In genomic region chrX:110414679-110415439, GRCh38 we compare ENCODE assay signal across 10 cellular contexts. TPM values are rescaled to one million over a fixed set of nuclear protein-coding genes. Genes with fewer than 3 reads are reported as not detected.
DNase-seq lines count a peak whose midpoint lies in the region; ATAC-seq, FAIRE-seq and TF ChIP-seq lines count a peak whose summit lies in the region.
"Had no signal": no experiment of that assay in that cellular context is flagged by ENCODE, and none has a peak within 500 bp of the region (broad histone marks: within the 10 kb centered on the region; RNA-seq: fewer than 3 reads in every experiment).

No MANE protein-coding gene starts in this region.

- no peaks in the 10 kb centered on the region for H3K79me2 ChIP-seq in astrocyte (ENCODE audit: insufficient read depth, low read length)

- peak overlapping the region; percentile 70 for H3K9ac ChIP-seq in astrocyte (ENCODE audit: low read length)

- H3K27me3 ChIP-seq in astrocyte (ENCODE audit: insufficient read depth, low read length), result no peaks in the 10 kb centered on the region

- H3K4me1 Mint-ChIP-seq in astrocyte (ENCODE audit: low read depth, unreplicated experiment), result peaks cover 29% of the 10 kb centered on the region

- H4K20me1 ChIP-seq in astrocyte (ENCODE audit: insufficient read depth, low read length), result no peaks in the 10 kb centered on the region

- DNase-seq in ELR (ENCODE audit: low read depth), result peak; percentile 62
- DNase-seq in astrocyte (ENCODE audit: low read depth), result peak; percentile 79
- no peak for DNase-seq in NCI-H510A treated with DMSO at 0.1 percent for 48 hours (lab: John Stamatoyannopoulos, UW)
- no peak for DNase-seq in HK-2 (ENCODE audit: unreplicated experiment)
- no peak for DNase-seq in NCI-H774 (lab: John Stamatoyannopoulos, UW)
- DNase-seq in MV-4-11 (lab: John Stamatoyannopoulos, UW), result no peak
- DNase-seq: CD4-positive, alpha-beta memory T cell; NCI-H748 treated with DMSO at 0.1 percent for 48 hours had no signal

- H3K9me3 Mint-ChIP-seq in astrocyte (ENCODE audit: unreplicated experiment), result no peaks in the 10 kb centered on the region
- H3K9me3 Mint-ChIP-seq: CD4-positive, alpha-beta memory T cell had no signal

- no peaks in the 10 kb centered on the region for H3K36me3 Mint-ChIP-seq in astrocyte (ENCODE audit: low read depth, unreplicated experiment)
- H3K36me3 Mint-ChIP-seq: CD4-positive, alpha-beta memory T cell had no signal

- ATAC-seq in GM19463 (IDR thresholded peaks at IDR 0.05; ENCODE audit: unreplicated experiment), result peak; percentile 59
- peak; percentile 68 for ATAC-seq in HG03066 (IDR thresholded peaks at IDR 0.05; ENCODE audit: low read depth, unreplicated experiment)

- H3K27ac ChIP-seq in astrocyte (ENCODE audit: low read depth, low read length), result peak overlapping the region; percentile 93

- H2AFZ ChIP-seq in astrocyte (ENCODE audit: low read depth, low read length), result no peak overlapping the region

- peak overlapping the region; percentile 75 for H3K27ac Mint-ChIP-seq in astrocyte (ENCODE audit: unreplicated experiment)

- no peak overlapping the region for H3K4me3 Mint-ChIP-seq in astrocyte (ENCODE audit: unreplicated experiment)
- H3K4me3 Mint-ChIP-seq: CD4-positive, alpha-beta memory T cell had no signal

- H3K4me3 ChIP-seq in astrocyte (ENCODE audit: insufficient read depth, low read depth, low read length), result no peak overlapping the region

- peaks cover 56% of the 10 kb centered on the region for H3K4me1 ChIP-seq in astrocyte (ENCODE audit: insufficient read depth, low read length)

- H3K4me2 ChIP-seq in astrocyte (ENCODE audit: low read length), result peak overlapping the region; percentile 74

- H3K9me3 ChIP-seq in astrocyte (ENCODE audit: insufficient read depth, low read depth, low read length), result no peaks in the 10 kb centered on the region

- H3K36me3 ChIP-seq in astrocyte (ENCODE audit: insufficient read depth, low read length), result no peaks in the 10 kb centered on the region

- no peaks in the 10 kb centered on the region for H3K27me3 Mint-ChIP-seq in astrocyte (ENCODE audit: low read depth, unreplicated experiment)

- no peak for FAIRE-seq in astrocyte (lab: Jason Lieb, UNC)

- no peak for TF ChIP-seq CTCF in astrocyte (IDR thresholded peaks at IDR 0.05; ENCODE audit: insufficient read depth, low read depth, low read length)

RNA-seq across cellular contexts. Expression of gene RTL9, which starts 56.2 kb away (rescaled TPM):
- total RNA-seq in astrocyte, result 0.91 and 0.94 TPM in 2 replicates
- total RNA-seq: CD4-positive, alpha-beta memory T cell had no signal

Comparison
In these comparisons a context has a peak if more than half of its experiments do, and no peak if none do; other contexts are left out.
1. DNase-seq: peak in ELR (single experiment) and astrocyte (single experiment); none in NCI-H510A treated with DMSO at 0.1 percent for 48 hours (single experiment), HK-2 (single experiment), NCI-H774 (single experiment) and MV-4-11 (single experiment).